12 cellular contexts compared by ENCODE assay signal in the genomic region with DNA sequence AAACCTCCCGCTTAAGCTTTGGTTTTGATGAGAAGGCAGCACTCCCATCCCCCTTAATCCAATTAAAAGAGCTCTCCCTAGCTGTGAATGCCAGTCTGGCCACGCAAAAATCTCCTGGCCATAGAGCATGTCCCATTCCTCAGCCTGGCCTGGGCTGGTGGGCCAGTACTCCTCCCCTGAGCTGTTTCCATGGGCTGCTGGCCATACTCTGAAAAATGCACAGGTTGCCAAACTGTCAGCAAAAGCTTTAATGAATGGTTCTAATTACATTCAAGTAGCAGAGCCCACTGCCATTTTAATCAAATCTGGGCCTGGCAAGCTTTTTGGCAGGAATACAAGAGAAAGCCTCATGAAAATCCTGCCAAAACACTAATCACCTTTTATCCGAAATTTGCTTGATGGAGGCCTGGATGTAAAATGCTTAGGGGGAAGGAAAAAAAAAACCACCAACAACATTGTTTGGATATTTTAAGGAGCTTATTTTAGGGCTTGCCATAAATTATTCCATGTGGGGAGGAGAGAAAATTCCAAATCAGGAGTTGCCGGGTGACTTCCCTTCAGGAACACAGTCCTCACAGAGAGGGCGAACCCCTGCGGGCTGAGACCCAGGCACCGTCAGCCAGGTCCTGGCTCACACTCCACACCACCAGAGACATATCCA.
DNase-seq lines count a peak whose midpoint lies in the region; ATAC-seq and TF ChIP-seq lines count a peak whose summit lies in the region.
"Had no signal": no experiment of that assay in that cellular context is flagged by ENCODE, and none has a peak within 500 bp of the region (broad histone marks: within the 10 kb centered on the region; RNA-seq: fewer than 3 reads in every experiment).

No MANE protein-coding gene starts in this region.

- H3K4me3 Mint-ChIP-seq in GM23338 = no peak overlapping the region
- H3K4me3 Mint-ChIP-seq in stimulated activated naive B cell treated with anti-CD40 and anti-IgM and Interleukin-4, amounts not matched to agents 10 μg/mL and 1 μg/mL and 100 μg/mL, for 72 hours = no peak overlapping the region
- H3K4me3 Mint-ChIP-seq: activated CD4-positive, alpha-beta memory T cell treated with anti-CD3 and anti-CD28 coated beads for 36 hours; T-helper 17 cell had no signal

- H3K4me1 Mint-ChIP-seq in GM23338 = peaks cover 6% of the 10 kb centered on the region; the same call in 2 of the 3 replicates
- H3K4me1 Mint-ChIP-seq in stimulated activated naive B cell treated with anti-CD40 and anti-IgM and Interleukin-4, amounts not matched to agents 10 μg/mL and 1 μg/mL and 100 μg/mL, for 72 hours = peaks cover 21 to 57% of the 10 kb centered on the region in 2 donors
- H3K4me1 Mint-ChIP-seq: T-helper 17 cell had no signal

- no TSS peak for BruUV-seq in PC-3 (replicated peaks; lab: Mats Ljungman, UMichigan)

- H2AFZ ChIP-seq in GM23338 (peak overlapping the region; percentile 70; the same call in 1 of the 2 replicates), PC-3 (ENCODE audit: low read length) (no peak overlapping the region)

- no peaks in the 10 kb centered on the region for H3K9me3 Mint-ChIP-seq in GM23338
- H3K9me3 Mint-ChIP-seq in stimulated activated naive B cell treated with anti-CD40 and anti-IgM and Interleukin-4, amounts not matched to agents 10 μg/mL and 1 μg/mL and 100 μg/mL, for 72 hours = peaks cover 0 to 4% of the 10 kb centered on the region in 2 donors
- H3K9me3 Mint-ChIP-seq: activated CD4-positive, alpha-beta memory T cell treated with anti-CD3 and anti-CD28 coated beads for 36 hours had no signal

- H3K4me3 ChIP-seq in GM23338 (no peak overlapping the region), right cardiac atrium (ENCODE audit: low read length) (no peak overlapping the region), PC-3 (ENCODE audit: low read length) (no peak overlapping the region)
- H3K4me3 ChIP-seq: HAP-1 had no signal

- ATAC-seq in GM23338 (peak; percentile 26; the same call in 1 of the 3 replicates), right cardiac atrium (peak; percentile 44 to 45), GM21360 (IDR thresholded peaks at IDR 0.05; ENCODE audit: unreplicated experiment) (no peak), GM18517 (IDR thresholded peaks at IDR 0.05; ENCODE audit: unreplicated experiment) (no peak), PC-3 (no peak)
- no peak for ATAC-seq in stimulated activated naive B cell treated with anti-CD40 and anti-IgM and Interleukin-4, amounts not matched to agents 10 μg/mL and 1 μg/mL and 100 μg/mL, for 72 hours (replicated peaks)
- ATAC-seq: T-helper 17 cell had no signal

- H3K36me3 ChIP-seq in GM23338 (ENCODE audit: insufficient read depth) = no peaks in the 10 kb centered on the region
- H3K36me3 ChIP-seq in PC-3 (ENCODE audit: low read depth, low read length) = no peaks in the 10 kb centered on the region
- H3K36me3 ChIP-seq: HAP-1 had no signal

- WGBS in right cardiac atrium = 51% methylated on average over 7 of the region's 7 CpGs

- H3K9ac ChIP-seq in PC-3 (ENCODE audit: low read length) = no peak overlapping the region

- POLR2A ChIA-PET in PC-3 (lab: Charles Lee; ENCODE audit: unreplicated experiment) = no interaction called here

- H3K4me1 ChIP-seq in GM23338 (ENCODE audit: insufficient read depth) (no peaks in the 10 kb centered on the region), right cardiac atrium (ENCODE audit: control insufficient read depth, insufficient read depth, low read length) (peaks cover 3% of the 10 kb centered on the region), PC-3 (ENCODE audit: insufficient read depth, low read length) (no peaks in the 10 kb centered on the region)
- H3K4me1 ChIP-seq: HAP-1 had no signal

- CTCF ChIA-PET in PC-3 (lab: Charles Lee) = no interaction called here

- intact Hi-C loops in right cardiac atrium (cut with DNase I) = no loop called here
- intact Hi-C loops in PC-3 (cut with micrococcal nuclease) = no loop called here

- H3K79me2 ChIP-seq in GM23338 (replicated peaks; ENCODE audit: insufficient read depth) (no peaks in the 10 kb centered on the region), PC-3 (ENCODE audit: low read length) (no peaks in the 10 kb centered on the region)

- DNase-seq in GM23338 (ENCODE audit: low spot score) (no peak), RPMI7951 (ENCODE audit: low read depth) (peak; percentile 46), right cardiac atrium (no peak), GM10266 (ENCODE audit: extremely low spot score) (no peak), PC-3 (no peak)
- DNase-seq in stimulated activated naive B cell treated with anti-CD40 and anti-IgM and Interleukin-4, amounts not matched to agents 10 μg/mL and 1 μg/mL and 100 μg/mL, for 72 hours = no peak
- DNase-seq: activated CD4-positive, alpha-beta memory T cell treated with anti-CD3 and anti-CD28 coated beads for 36 hours; activated naive CD4-positive, alpha-beta T cell; T-helper 17 cell had no signal

- H3K4me2 ChIP-seq in GM23338 = no peak overlapping the region
- H3K4me2 ChIP-seq in PC-3 (ENCODE audit: low read length) = no peak overlapping the region

- H3K27me3 ChIP-seq in GM23338 (ENCODE audit: insufficient read depth) = no peaks in the 10 kb centered on the region
- H3K27me3 ChIP-seq in right cardiac atrium (ENCODE audit: control insufficient read depth, insufficient read depth) = no peaks in the 10 kb centered on the region
- peaks cover 17% of the 10 kb centered on the region for H3K27me3 ChIP-seq in PC-3 (ENCODE audit: low read length)

- H3K9me3 ChIP-seq in right cardiac atrium (ENCODE audit: control insufficient read depth, low read length) (no peaks in the 10 kb centered on the region), PC-3 (ENCODE audit: low read length) (no peaks in the 10 kb centered on the region)
- H3K9me3 ChIP-seq: HAP-1 had no signal

- H3K27ac Mint-ChIP-seq in GM23338 = no peak overlapping the region
- H3K27ac Mint-ChIP-seq in stimulated activated naive B cell treated with anti-CD40 and anti-IgM and Interleukin-4, amounts not matched to agents 10 μg/mL and 1 μg/mL and 100 μg/mL, for 72 hours = peak overlapping the region; percentile 69
- H3K27ac Mint-ChIP-seq: activated CD4-positive, alpha-beta memory T cell treated with anti-CD3 and anti-CD28 coated beads for 36 hours; T-helper 17 cell had no signal

- H3F3A ChIP-seq in GM23338 (replicated peaks; ENCODE audit: low read depth) (no peaks in the 10 kb centered on the region), PC-3 (ENCODE audit: low read length, unreplicated experiment) (no peaks in the 10 kb centered on the region)

- H3K36me3 Mint-ChIP-seq in GM23338 (ENCODE audit: low read depth) = no peaks in the 10 kb centered on the region
- H3K36me3 Mint-ChIP-seq in stimulated activated naive B cell treated with anti-CD40 and anti-IgM and Interleukin-4, amounts not matched to agents 10 μg/mL and 1 μg/mL and 100 μg/mL, for 72 hours = peaks cover 19 to 23% of the 10 kb centered on the region in 2 donors
- H3K36me3 Mint-ChIP-seq: activated CD4-positive, alpha-beta memory T cell treated with anti-CD3 and anti-CD28 coated beads for 36 hours had no signal

- no peak overlapping the region for H3K27ac ChIP-seq in GM23338 (ENCODE audit: low read depth)
- H3K27ac ChIP-seq in right cardiac atrium (ENCODE audit: low read length) = no peak overlapping the region
- no peak overlapping the region for H3K27ac ChIP-seq in PC-3 (ENCODE audit: low read length)

- no peaks in the 10 kb centered on the region for H4K20me1 ChIP-seq in GM23338 (replicated peaks; ENCODE audit: insufficient read depth)
- H4K20me1 ChIP-seq in PC-3 (ENCODE audit: low read length) = no peaks in the 10 kb centered on the region

- H3K27me3 Mint-ChIP-seq in GM23338 (ENCODE audit: insufficient read depth, low read depth, poor library complexity) = no peaks in the 10 kb centered on the region
- H3K27me3 Mint-ChIP-seq in stimulated activated naive B cell treated with anti-CD40 and anti-IgM and Interleukin-4, amounts not matched to agents 10 μg/mL and 1 μg/mL and 100 μg/mL, for 72 hours = no peaks in the 10 kb centered on the region

- H3K9me2 ChIP-seq in GM23338 (ENCODE audit: insufficient read depth) (no peaks in the 10 kb centered on the region), PC-3 (replicated peaks; ENCODE audit: low read length) (no peaks in the 10 kb centered on the region)

- TF ChIP-seq CTCF in GM23338 (conservative IDR thresholded peaks at IDR 0.05; ENCODE audit: low read depth in 2 of 2) (no peak), GM10266 (IDR thresholded peaks at IDR 0.05; ENCODE audit: control insufficient read depth, insufficient read depth, low read depth, missing control alignments) (no peak), PC-3 (conservative IDR thresholded peaks at IDR 0.05; ENCODE audit: low read depth, low read length) (no peak)

TF ChIP-seq in GM23338, 12 proteins besides CTCF, POLR2A, EP300 and RAD21:
- TF ChIP-seq, protein P1, sequence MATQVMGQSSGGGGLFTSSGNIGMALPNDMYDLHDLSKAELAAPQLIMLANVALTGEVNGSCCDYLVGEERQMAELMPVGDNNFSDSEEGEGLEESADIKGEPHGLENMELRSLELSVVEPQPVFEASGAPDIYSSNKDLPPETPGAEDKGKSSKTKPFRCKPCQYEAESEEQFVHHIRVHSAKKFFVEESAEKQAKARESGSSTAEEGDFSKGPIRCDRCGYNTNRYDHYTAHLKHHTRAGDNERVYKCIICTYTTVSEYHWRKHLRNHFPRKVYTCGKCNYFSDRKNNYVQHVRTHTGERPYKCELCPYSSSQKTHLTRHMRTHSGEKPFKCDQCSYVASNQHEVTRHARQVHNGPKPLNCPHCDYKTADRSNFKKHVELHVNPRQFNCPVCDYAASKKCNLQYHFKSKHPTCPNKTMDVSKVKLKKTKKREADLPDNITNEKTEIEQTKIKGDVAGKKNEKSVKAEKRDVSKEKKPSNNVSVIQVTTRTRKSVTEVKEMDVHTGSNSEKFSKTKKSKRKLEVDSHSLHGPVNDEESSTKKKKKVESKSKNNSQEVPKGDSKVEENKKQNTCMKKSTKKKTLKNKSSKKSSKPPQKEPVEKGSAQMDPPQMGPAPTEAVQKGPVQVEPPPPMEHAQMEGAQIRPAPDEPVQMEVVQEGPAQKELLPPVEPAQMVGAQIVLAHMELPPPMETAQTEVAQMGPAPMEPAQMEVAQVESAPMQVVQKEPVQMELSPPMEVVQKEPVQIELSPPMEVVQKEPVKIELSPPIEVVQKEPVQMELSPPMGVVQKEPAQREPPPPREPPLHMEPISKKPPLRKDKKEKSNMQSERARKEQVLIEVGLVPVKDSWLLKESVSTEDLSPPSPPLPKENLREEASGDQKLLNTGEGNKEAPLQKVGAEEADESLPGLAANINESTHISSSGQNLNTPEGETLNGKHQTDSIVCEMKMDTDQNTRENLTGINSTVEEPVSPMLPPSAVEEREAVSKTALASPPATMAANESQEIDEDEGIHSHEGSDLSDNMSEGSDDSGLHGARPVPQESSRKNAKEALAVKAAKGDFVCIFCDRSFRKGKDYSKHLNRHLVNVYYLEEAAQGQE (IDR thresholded peaks at IDR 0.05; ENCODE audit: unreplicated experiment) = no peak

Comparison
In these comparisons a context has a peak if more than half of its experiments do, and no peak if none do; other contexts are left out.
1. ATAC-seq: peak in GM23338 (single experiment) and right cardiac atrium (2 of 2); none in stimulated activated naive B cell treated with anti-CD40 and anti-IgM and Interleukin-4, amounts not matched to agents 10 μg/mL and 1 μg/mL and 100 μg/mL, for 72 hours (0 of 2), GM21360 (single experiment), GM18517 (single experiment) and PC-3 (single experiment).